24 cellular contexts compared by ENCODE assay signal in the genomic region with DNA sequence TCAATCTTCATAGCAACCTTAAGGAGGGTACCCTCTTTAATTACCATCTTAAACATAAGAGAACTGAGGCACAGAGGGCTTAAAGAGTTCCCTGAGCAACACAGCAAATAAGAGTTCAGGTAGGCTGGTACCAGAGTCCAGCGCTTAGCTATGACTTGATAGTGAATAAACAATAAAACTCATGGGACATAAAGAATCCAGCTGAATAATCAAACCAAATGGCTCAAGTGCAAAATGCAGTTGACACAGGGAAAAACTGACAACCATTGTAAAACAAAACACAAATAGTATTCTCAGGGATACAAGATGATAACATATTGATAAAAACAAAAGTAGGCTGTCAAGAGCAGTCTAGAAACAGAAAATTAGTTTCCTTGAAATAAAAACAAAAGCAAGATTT.
"Had no signal": no experiment of that assay in that cellular context is flagged by ENCODE, and none has a peak within 500 bp of the region (broad histone marks: within the 10 kb centered on the region; RNA-seq: fewer than 3 reads in every experiment).

No MANE protein-coding gene starts in this region.

- ATAC-seq: activated CD4-positive, alpha-beta T cell treated with anti-CD3 and anti-CD28 coated beads for 36 hours; body of pancreas; natural killer cell; stimulated activated naive B cell treated with anti-CD40 and anti-IgM and Interleukin-4, amounts not matched to agents 10 μg/mL and 1 μg/mL and 100 μg/mL, for 72 hours had no signal

- DNase-seq: activated CD4-positive, alpha-beta T cell treated with anti-CD3 and anti-CD28 coated beads for 36 hours; activated CD4-positive, CD25-positive, alpha-beta regulatory T cell; activated CD8-positive, alpha-beta memory T cell treated with anti-CD3 and anti-CD28 coated beads for 24 hours; activated effector memory CD4-positive, alpha-beta T cell treated with anti-CD3 and anti-CD28 coated beads, Interleukin-2, amount 50 U/mL, for 16 hours; activated naive CD4-positive, alpha-beta T cell treated with anti-CD3 and anti-CD28 coated beads for 36 hours; activated naive CD8-positive, alpha-beta T cell treated with anti-CD3 and anti-CD28 coated beads for 36 hours; adrenal gland; aorta; body of pancreas; dermis blood vessel endothelial cell; effector CD4-positive, alpha-beta T cell; esophagus squamous epithelium; foreskin melanocyte; glutamatergic neuron; islet precursor cell; left ventricle myocardium inferior; mesendoderm; natural killer cell; occipital lobe; stimulated activated CD4-positive, alpha-beta T cell treated with anti-CD3 and anti-CD28 coated beads, Interleukin-1b, Interleukin-23, amount 100 ng/mL, for 48 hours; stimulated activated naive B cell treated with anti-CD40 and anti-IgM and Interleukin-4, amounts not matched to agents 10 μg/mL and 1 μg/mL and 100 μg/mL, for 72 hours; stomach; thyroid gland; upper lobe of left lung had no signal
